ENCODE assay signal across 17 cellular contexts in genomic region chr11:102406099-102406498, GRCh38. TPM values are rescaled to one million over a fixed set of nuclear protein-coding genes. Genes with fewer than 3 reads are reported as not detected.
DNase-seq lines count a peak whose midpoint lies in the region; ATAC-seq, FAIRE-seq and TF ChIP-seq lines count a peak whose summit lies in the region.
"Had no signal": no experiment of that assay in that cellular context is flagged by ENCODE, and none has a peak within 500 bp of the region (broad histone marks: within the 10 kb centered on the region; RNA-seq: fewer than 3 reads in every experiment).

No MANE protein-coding gene starts in this region.

- H3K27ac ChIP-seq in Panc1 (ENCODE audit: low read length), result peak overlapping the region; percentile 25; the same call in 1 of the 2 replicates
- no peak overlapping the region for H3K27ac ChIP-seq in HepG2 (ENCODE audit: extremely low read length, insufficient read depth, low read length)
- H3K27ac ChIP-seq in thymus (ENCODE audit: low read depth), result peak overlapping the region; percentile 42
- H3K27ac ChIP-seq: RWPE1 had no signal

- H3K4me1 Mint-ChIP-seq in activated naive CD8-positive, alpha-beta T cell (ENCODE audit: low read depth), result peaks cover 85% of the 10 kb centered on the region
- peaks cover 69% of the 10 kb centered on the region for H3K4me1 Mint-ChIP-seq in activated naive CD8-positive, alpha-beta T cell treated with anti-CD3 and anti-CD28 coated beads, Interleukin-2, amount 50 U/mL, for 24 hours
- H3K4me1 Mint-ChIP-seq in chondrocyte (ENCODE audit: low read depth), result peaks cover 12% of the 10 kb centered on the region

- H3K4me2 ChIP-seq in HepG2 (ENCODE audit: low read depth, low read length), result no peak overlapping the region

- H4K20me1 ChIP-seq in HepG2 (ENCODE audit: insufficient read depth, low read length), result peaks cover 97% of the 10 kb centered on the region

- DNase-seq in activated naive CD8-positive, alpha-beta T cell treated with anti-CD3 and anti-CD28 coated beads, Interleukin-2, amount 50 U/mL, for 24 hours, result no peak
- DNase-seq in Panc1 (ENCODE audit: low read depth, low spot score) (no peak), HepG2 (ENCODE audit: low spot score) (no peak), chondrocyte (ENCODE audit: low spot score) (no peak), glomerular visceral epithelial cell (ENCODE audit: extremely low spot score) (no peak)
- DNase-seq in activated CD4-positive, alpha-beta T cell treated with anti-CD3 and anti-CD28 coated beads for 4 hours, result no peak
- DNase-seq: ACHN; DMS79 treated with DMSO at 0.1 percent for 48 hours; KBM-7; NCI-H1436; NCI-H2171; NCI-H446; NK-92 treated with Interleukin-12 subunit alpha and Interleukin-12 subunit beta, amount 100 ng/mL, for 24 hours had no signal

- H3K4me3 ChIP-seq in Panc1 (ENCODE audit: low read depth in 2 of 2, low read length in 2 of 2), result no peak overlapping the region
- no peak overlapping the region for H3K4me3 ChIP-seq in HepG2 (replicated peaks in 1 of 3; ENCODE audit: insufficient read depth in 1 of 3, low read depth in 2 of 3, low read length in 3 of 3)
- H3K4me3 ChIP-seq in thymus (ENCODE audit: low read length), result no peak overlapping the region

- H3K79me2 ChIP-seq in HepG2 (ENCODE audit: insufficient read depth, low read length), result peaks cover 79% of the 10 kb centered on the region

- H3K9me3 ChIP-seq in Panc1 (ENCODE audit: control insufficient read depth, insufficient read depth, low read depth, low read length) (no peaks in the 10 kb centered on the region), HepG2 (ENCODE audit: low read length) (no peaks in the 10 kb centered on the region), thymus (ENCODE audit: control insufficient read depth) (no peaks in the 10 kb centered on the region)

- intact Hi-C loops in Panc1 (cut with micrococcal nuclease; ENCODE audit: unreplicated experiment) (no loop called here), HepG2 (cut with micrococcal nuclease; ENCODE audit: unreplicated experiment) (no loop called here)

- H3K27me3 Mint-ChIP-seq in activated naive CD8-positive, alpha-beta T cell, result no peaks in the 10 kb centered on the region
- H3K27me3 Mint-ChIP-seq in activated naive CD8-positive, alpha-beta T cell treated with anti-CD3 and anti-CD28 coated beads, Interleukin-2, amount 50 U/mL, for 24 hours, result no peaks in the 10 kb centered on the region
- no peaks in the 10 kb centered on the region for H3K27me3 Mint-ChIP-seq in chondrocyte (ENCODE audit: low read depth)

- H3K36me3 ChIP-seq in Panc1 (ENCODE audit: control insufficient read depth, insufficient read depth, low read length) (peaks cover 10% of the 10 kb centered on the region), HepG2 (replicated peaks in 1 of 2; ENCODE audit: control insufficient read depth in 1 of 2, insufficient read depth in 2 of 2, low read length in 2 of 2) (peaks cover 21 to 64% of the 10 kb centered on the region in 2 experiments), thymus (ENCODE audit: control insufficient read depth, insufficient read depth) (peaks cover 29% of the 10 kb centered on the region)

- FAIRE-seq in HepG2 (lab: Jason Lieb, UNC), result no peak
- FAIRE-seq: H1 had no signal

- in situ Hi-C loops in Panc1 (cut with HindIII; ENCODE audit: low pct_unique_long_range_greater_than_20kb, low sequenced_read_pairs), result no loop called here
- in situ Hi-C loops in HepG2 (cut with HindIII; ENCODE audit: extremely low pct_ligation_motif_present, low pct_unique_long_range_greater_than_20kb), result no loop called here

- no peak overlapping the region for H2AFZ ChIP-seq in HepG2 (ENCODE audit: low read length)

- peak overlapping the region; percentile 52 for H3K27ac Mint-ChIP-seq in activated naive CD8-positive, alpha-beta T cell
- H3K27ac Mint-ChIP-seq in activated naive CD8-positive, alpha-beta T cell treated with anti-CD3 and anti-CD28 coated beads, Interleukin-2, amount 50 U/mL, for 24 hours, result no peak overlapping the region
- H3K27ac Mint-ChIP-seq in chondrocyte (ENCODE audit: unreplicated experiment), result no peak overlapping the region

- TF ChIP-seq CTCF in Panc1 (IDR thresholded peaks at IDR 0.05), result no peak
- no peak for TF ChIP-seq CTCF in HepG2 (CRISPR knock-in tag; IDR thresholded peaks at IDR 0.05)
- no peak for TF ChIP-seq CTCF in chondrocyte (IDR thresholded peaks at IDR 0.05)

- H3K9ac ChIP-seq in HepG2 (ENCODE audit: insufficient read depth, low read depth, low read length), result no peak overlapping the region

- peaks cover 10% of the 10 kb centered on the region for H3K36me3 Mint-ChIP-seq in activated naive CD8-positive, alpha-beta T cell
- H3K36me3 Mint-ChIP-seq in activated naive CD8-positive, alpha-beta T cell treated with anti-CD3 and anti-CD28 coated beads, Interleukin-2, amount 50 U/mL, for 24 hours (ENCODE audit: low read depth), result peaks cover 42% of the 10 kb centered on the region
- H3K36me3 Mint-ChIP-seq in chondrocyte (ENCODE audit: low read depth), result peaks cover 7% of the 10 kb centered on the region

- peak overlapping the region; percentile 10 for H3K4me3 Mint-ChIP-seq in activated naive CD8-positive, alpha-beta T cell
- no peak overlapping the region for H3K4me3 Mint-ChIP-seq in activated naive CD8-positive, alpha-beta T cell treated with anti-CD3 and anti-CD28 coated beads, Interleukin-2, amount 50 U/mL, for 24 hours
- H3K4me3 Mint-ChIP-seq in chondrocyte (ENCODE audit: unreplicated experiment), result no peak overlapping the region

- TF ChIP-seq RAD21 in HepG2 (CRISPR knock-in tag; IDR thresholded peaks at IDR 0.05), result no peak

- H3K4me1 ChIP-seq in Panc1 (ENCODE audit: control insufficient read depth, insufficient read depth, low read length), result peaks cover 61% of the 10 kb centered on the region
- H3K4me1 ChIP-seq in HepG2 (ENCODE audit: insufficient read depth, low read length), result peaks cover 24% of the 10 kb centered on the region; the same call in 1 of the 2 replicates
- peaks cover 10% of the 10 kb centered on the region for H3K4me1 ChIP-seq in thymus (ENCODE audit: control insufficient read depth, insufficient read depth, low read length)

- no peak for ATAC-seq in activated naive CD8-positive, alpha-beta T cell treated with anti-CD3 and anti-CD28 coated beads, Interleukin-2, amount 50 U/mL, for 24 hours
- peak; percentile 10 for ATAC-seq in Panc1
- ATAC-seq in HepG2, result peak; percentile 33

- H3K27me3 ChIP-seq in Panc1 (ENCODE audit: control insufficient read depth, insufficient read depth, low read length) (no peaks in the 10 kb centered on the region), HepG2 (ENCODE audit: control insufficient read depth in 1 of 2, insufficient read depth in 2 of 2, low read length in 2 of 2) (no peaks in the 10 kb centered on the region), thymus (ENCODE audit: control insufficient read depth, insufficient read depth) (no peaks in the 10 kb centered on the region)

- H3K9me3 Mint-ChIP-seq in activated naive CD8-positive, alpha-beta T cell (ENCODE audit: low read depth), result no peaks in the 10 kb centered on the region
- H3K9me3 Mint-ChIP-seq in activated naive CD8-positive, alpha-beta T cell treated with anti-CD3 and anti-CD28 coated beads, Interleukin-2, amount 50 U/mL, for 24 hours, result no peaks in the 10 kb centered on the region
- no peaks in the 10 kb centered on the region for H3K9me3 Mint-ChIP-seq in chondrocyte (ENCODE audit: low read depth)

- no peak for TF ChIP-seq POLR2A in HepG2 (IDR thresholded peaks at IDR 0.05; ENCODE audit: insufficient read depth in 1 of 2, low read depth in 2 of 2, low read length in 2 of 2)

- WGBS in HepG2 (ENCODE audit: low lambda C conversion rate), result 100% methylated on average over 2 of the region's 2 CpGs
- WGBS in thymus, result 100% methylated on average over 2 of the region's 2 CpGs

- POLR2A ChIA-PET in Panc1 (lab: Charles Lee) (no interaction called here), HepG2 (lab: Yijun Ruan, JAX) (interaction anchor here (1.1 kb wide), 1 partner anchor 46 kb away, joined by 3 read pairs; no protein-coding TSS in a partner anchor)

- TF ChIP-seq EP300 in HepG2 (IDR thresholded peaks at IDR 0.05; ENCODE audit: low read depth in 2 of 2, low read length in 2 of 2) (no peak), HepG2 (CRISPR knock-in tag; IDR thresholded peaks at IDR 0.05; ENCODE audit: borderline replicate concordance) (no peak)

- CTCF ChIA-PET in Panc1 (lab: Charles Lee) (interaction anchor here (1.3 to 1.6 kb wide), 2 partner anchors 16 to 260 kb away, joined by 3 to 7 read pairs; no protein-coding TSS in a partner anchor), HepG2 (lab: Yijun Ruan, JAX; ENCODE audit: low intra/inter-chr PET ratio, low total read pairs) (no interaction called here)

- BruUV-seq in Panc1 (replicated peaks; lab: Mats Ljungman, UMichigan), result no TSS peak
- no TSS peak for BruUV-seq in HepG2 (replicated peaks; lab: Mats Ljungman, UMichigan)

RNA-seq across cellular contexts. Expression of gene TMEM123, which starts 46.5 kb away (rescaled TPM):
- total RNA-seq in Panc1 (2021; ENCODE audit: unreplicated experiment) (383 TPM), HepG2 (2016; rRNA removed; fragmentation: Illumina TruSeq; extraction: Trizol) (265 and 365 TPM in 2 replicates), chondrocyte (94.9 to 119 TPM (median 105 TPM) in 3 replicates)
- 252 TPM for polyA plus RNA-seq in Panc1 (2012; ENCODE audit: insufficient read length)
- total RNA-seq in HepG2 (2016; cell fraction: cytosol; rRNA removed; fragmentation: Illumina TruSeq; extraction: Trizol; ENCODE audit: low read depth), result 106 and 111 TPM in 2 replicates
- total RNA-seq in HepG2 (2016; cell fraction: insoluble cytoplasmic fraction; rRNA removed; fragmentation: Illumina TruSeq; extraction: Trizol), result 253 and 367 TPM in 2 replicates
- total RNA-seq in HepG2 (2016; cell fraction: membrane; rRNA removed; fragmentation: Illumina TruSeq; extraction: Trizol), result 267 and 271 TPM in 2 replicates
- total RNA-seq in HepG2 (2016; cell fraction: nucleus; rRNA removed; fragmentation: Illumina TruSeq; extraction: Trizol), result 271 and 302 TPM in 2 replicates
- polyA plus RNA-seq in HepG2 (2011; rRNA removed) (2,108 and 2,761 TPM in 2 replicates), thymus (174 TPM)
- polyA plus RNA-seq in HepG2 (2011; cell fraction: cytosol; rRNA removed), result 1,026 and 1,553 TPM in 2 replicates
- 209 and 224 TPM in 2 replicates for polyA plus RNA-seq in HepG2 (2011; cell fraction: nucleus; rRNA removed)
- polyA plus RNA-seq in HepG2 (2012), result 787 and 938 TPM in 2 replicates
- polyA plus RNA-seq in HepG2 (2016; cell fraction: cytosol; fragmentation: Illumina TruSeq; extraction: Trizol; ENCODE audit: low read depth), result 159 and 182 TPM in 2 replicates
- polyA plus RNA-seq in HepG2 (2016; cell fraction: insoluble cytoplasmic fraction; fragmentation: Illumina TruSeq; extraction: Trizol; ENCODE audit: low read depth), result 316 and 330 TPM in 2 replicates
- 230 and 256 TPM in 2 replicates for polyA plus RNA-seq in HepG2 (2016; cell fraction: membrane; fragmentation: Illumina TruSeq; extraction: Trizol; ENCODE audit: low read depth)
- polyA plus RNA-seq in HepG2 (2016; cell fraction: nucleus; fragmentation: Illumina TruSeq; extraction: Trizol; ENCODE audit: insufficient read depth, low read depth), result 368 and 391 TPM in 2 replicates
- 117 and 454 TPM in 2 replicates for polyA minus RNA-seq in HepG2 (2011; rRNA and poly(A)+ RNA removed; ENCODE audit: low replicate concordance)
- polyA minus RNA-seq in HepG2 (2011; cell fraction: cytosol; rRNA and poly(A)+ RNA removed), result 1,086 and 1,277 TPM in 2 replicates
- polyA minus RNA-seq in HepG2 (2011; cell fraction: nucleus; rRNA and poly(A)+ RNA removed), result 441 and 760 TPM in 2 replicates

RNA-seq across cellular contexts. Expression of gene BIRC2, which starts 59.1 kb away (rescaled TPM):
- total RNA-seq in Panc1 (2021; ENCODE audit: unreplicated experiment), result 76.8 TPM
- 29.4 TPM for polyA plus RNA-seq in Panc1 (2012; ENCODE audit: insufficient read length)
- 61.7 and 83.2 TPM in 2 replicates for total RNA-seq in HepG2 (2016; rRNA removed; fragmentation: Illumina TruSeq; extraction: Trizol)
- 25.1 and 31.7 TPM in 2 replicates for total RNA-seq in HepG2 (2016; cell fraction: cytosol; rRNA removed; fragmentation: Illumina TruSeq; extraction: Trizol; ENCODE audit: low read depth)
- total RNA-seq in HepG2 (2016; cell fraction: insoluble cytoplasmic fraction; rRNA removed; fragmentation: Illumina TruSeq; extraction: Trizol), result 61.7 and 79.4 TPM in 2 replicates
- 42.0 and 43.8 TPM in 2 replicates for total RNA-seq in HepG2 (2016; cell fraction: membrane; rRNA removed; fragmentation: Illumina TruSeq; extraction: Trizol)
- total RNA-seq in HepG2 (2016; cell fraction: nucleus; rRNA removed; fragmentation: Illumina TruSeq; extraction: Trizol), result 77.0 and 77.1 TPM in 2 replicates
- 59.2 and 62.2 TPM in 2 replicates for polyA plus RNA-seq in HepG2 (2011; rRNA removed)
- 27.3 and 42.8 TPM in 2 replicates for polyA plus RNA-seq in HepG2 (2011; cell fraction: cytosol; rRNA removed)
- 60.1 and 69.2 TPM in 2 replicates for polyA plus RNA-seq in HepG2 (2011; cell fraction: nucleus; rRNA removed)
- 35.9 and 38.7 TPM in 2 replicates for polyA plus RNA-seq in HepG2 (2012)
- polyA plus RNA-seq in HepG2 (2016; cell fraction: cytosol; fragmentation: Illumina TruSeq; extraction: Trizol; ENCODE audit: low read depth), result 7.7 and 9.4 TPM in 2 replicates
- 58.0 and 61.2 TPM in 2 replicates for polyA plus RNA-seq in HepG2 (2016; cell fraction: insoluble cytoplasmic fraction; fragmentation: Illumina TruSeq; extraction: Trizol; ENCODE audit: low read depth)
- 16.9 and 19.1 TPM in 2 replicates for polyA plus RNA-seq in HepG2 (2016; cell fraction: membrane; fragmentation: Illumina TruSeq; extraction: Trizol; ENCODE audit: low read depth)
- 60.1 and 64.2 TPM in 2 replicates for polyA plus RNA-seq in HepG2 (2016; cell fraction: nucleus; fragmentation: Illumina TruSeq; extraction: Trizol; ENCODE audit: insufficient read depth, low read depth)
- 26.8 and 53.5 TPM in 2 replicates for polyA minus RNA-seq in HepG2 (2011; rRNA and poly(A)+ RNA removed; ENCODE audit: low replicate concordance)
- polyA minus RNA-seq in HepG2 (2011; cell fraction: cytosol; rRNA and poly(A)+ RNA removed), result 26.7 and 30.0 TPM in 2 replicates
- polyA minus RNA-seq in HepG2 (2011; cell fraction: nucleus; rRNA and poly(A)+ RNA removed), result 152 and 170 TPM in 2 replicates
- 95.9 TPM for polyA plus RNA-seq in thymus
- 43.1 to 55.2 TPM (median 45.6 TPM) in 3 replicates for total RNA-seq in chondrocyte
